ENCODE assay signal across 15 cellular contexts in genomic region chr6:1163501-1163900, GRCh38.
DNase-seq lines count a peak whose midpoint lies in the region; ATAC-seq, FAIRE-seq and TF ChIP-seq lines count a peak whose summit lies in the region.
"Had no signal": no experiment of that assay in that cellular context is flagged by ENCODE, and none has a peak within 500 bp of the region (broad histone marks: within the 10 kb centered on the region; RNA-seq: fewer than 3 reads in every experiment).

No MANE protein-coding gene starts in this region.

- H3K4me2 ChIP-seq in A549, result no peak overlapping the region
- 0 out of 2 replicates have a peak overlapping the region, but pooled peaks have one; percentile 36 for H3K4me2 ChIP-seq in KMS-11
- peak overlapping the region; percentile 80 for H3K4me2 ChIP-seq in smooth muscle cell
- H3K4me2 ChIP-seq: BLaER1 treated with 17β-estradiol and CSF1 and Interleukin-3, amounts not matched to agents 10 nM and 100 nM had no signal

- intact Hi-C loops in testis (cut with DNase I; ENCODE audit: low total_unique reads), result no loop called here

- TF ChIP-seq CTCF in A549 (IDR thresholded peaks at IDR 0.05) (no peak), KMS-11 (conservative IDR thresholded peaks at IDR 0.05; ENCODE audit: low read depth, low read length) (no peak), smooth muscle cell (IDR thresholded peaks at IDR 0.05; ENCODE audit: borderline replicate concordance, insufficient read depth, poor library complexity, severe bottlenecking) (no peak), testis (IDR thresholded peaks at IDR 0.05) (no peak)

- no peak for TF ChIP-seq RAD21 in A549 (conservative IDR thresholded peaks at IDR 0.05 in 1 of 2, IDR thresholded peaks at IDR 0.05 in 1 of 2)

- CTCF ChIA-PET in A549 (lab: Yijun Ruan, JAX), result no interaction called here

- H3K27ac ChIP-seq in A549 (no peak overlapping the region), KMS-11 (no peak overlapping the region), smooth muscle cell (ENCODE audit: low read depth) (peak overlapping the region; percentile 89), testis (no peak overlapping the region)
- H3K27ac ChIP-seq: BLaER1 treated with 17β-estradiol and CSF1 and Interleukin-3, amounts not matched to agents 10 nM and 100 nM; GM23248 had no signal

- ATAC-seq in A549 (no peak), HG02763 (IDR thresholded peaks at IDR 0.05; ENCODE audit: unreplicated experiment) (no peak)
- ATAC-seq: CD8-positive, alpha-beta T cell had no signal

- H3K4me1 ChIP-seq in A549, result no peaks in the 10 kb centered on the region; the same call in 2 of the 3 replicates
- H3K4me1 ChIP-seq in KMS-11 (ENCODE audit: low read depth, poor library complexity, severe bottlenecking), result no peaks in the 10 kb centered on the region
- H3K4me1 ChIP-seq in smooth muscle cell (ENCODE audit: low read depth), result peaks cover 8% of the 10 kb centered on the region
- no peaks in the 10 kb centered on the region for H3K4me1 ChIP-seq in testis
- H3K4me1 ChIP-seq: HAP-1 had no signal

- H4K20me1 ChIP-seq in KMS-11 (ENCODE audit: insufficient read depth) (no peaks in the 10 kb centered on the region), smooth muscle cell (ENCODE audit: low read depth) (no peaks in the 10 kb centered on the region)
- H4K20me1 ChIP-seq: BLaER1 treated with 17β-estradiol and CSF1 and Interleukin-3, amounts not matched to agents 10 nM and 100 nM had no signal

- no peaks in the 10 kb centered on the region for H3K79me2 ChIP-seq in KMS-11 (ENCODE audit: insufficient read depth, low read depth)
- H3K79me2 ChIP-seq in smooth muscle cell (ENCODE audit: low read depth), result no peaks in the 10 kb centered on the region

- DNase-seq in A549 (ENCODE audit: low read depth in 1 of 2, low spot score in 1 of 2) (no peak), SK-MEL-5 (ENCODE audit: low read depth, low spot score) (peak; percentile 24), smooth muscle cell (lab: John Stamatoyannopoulos, UW; ENCODE audit: unreplicated experiment) (no peak), HCEC 1CT (no peak), testis (no peak)
- DNase-seq: 8988T; Calu3; CD8-positive, alpha-beta T cell; DMS79 treated with DMSO at 0.1 percent for 48 hours; GF-D8; GM23248 had no signal

- H3K36me3 ChIP-seq in KMS-11 (ENCODE audit: insufficient read depth) (no peaks in the 10 kb centered on the region), smooth muscle cell (ENCODE audit: low read depth) (no peaks in the 10 kb centered on the region), testis (ENCODE audit: low read depth, missing control alignments) (no peaks in the 10 kb centered on the region)
- H3K36me3 ChIP-seq: BLaER1 treated with 17β-estradiol and CSF1 and Interleukin-3, amounts not matched to agents 10 nM and 100 nM; HAP-1 had no signal

- FAIRE-seq in A549 (lab: Jason Lieb, UNC), result no peak

- H3K27me3 ChIP-seq in KMS-11 (ENCODE audit: insufficient read depth, low read depth) (no peaks in the 10 kb centered on the region), smooth muscle cell (ENCODE audit: low read depth) (no peaks in the 10 kb centered on the region), testis (no peaks in the 10 kb centered on the region)
- H3K27me3 ChIP-seq: BLaER1 treated with 17β-estradiol and CSF1 and Interleukin-3, amounts not matched to agents 10 nM and 100 nM had no signal

- POLR2A ChIA-PET in A549 (lab: Yijun Ruan, JAX), result no interaction called here

- WGBS in A549 (ENCODE audit: missing lambda C conversion rate), result 60% methylated on average over 5 of the region's 5 CpGs
- WGBS in smooth muscle cell (ENCODE audit: low lambda C conversion rate), result 79% methylated on average over 5 of the region's 5 CpGs
- WGBS in testis, 2 donors, result 68 to 71% methylated on average over 5 of the region's 5 CpGs

- in situ Hi-C loops in SK-MEL-5 (cut with HindIII; ENCODE audit: low pct_unique_long_range_greater_than_20kb, low sequenced_read_pairs), result no loop called here

- TF ChIP-seq EP300 in A549 (IDR thresholded peaks at IDR 0.05), result no peak

- no peaks in the 10 kb centered on the region for H3K9me3 ChIP-seq in A549
- H3K9me3 ChIP-seq in smooth muscle cell (replicated peaks; ENCODE audit: low read depth), result no peaks in the 10 kb centered on the region
- H3K9me3 ChIP-seq in testis, result no peaks in the 10 kb centered on the region
- H3K9me3 ChIP-seq: BLaER1 treated with 17β-estradiol and CSF1 and Interleukin-3, amounts not matched to agents 10 nM and 100 nM; HAP-1 had no signal

- H3K4me3 ChIP-seq in A549 (no peak overlapping the region), KMS-11 (IDR thresholded peaks at IDR 0.05; ENCODE audit: insufficient read depth, low read depth, low read length) (no peak overlapping the region), smooth muscle cell (no peak overlapping the region), testis (no peak overlapping the region)
- H3K4me3 ChIP-seq: BLaER1 treated with 17β-estradiol and CSF1 and Interleukin-3, amounts not matched to agents 10 nM and 100 nM; GM23248; HAP-1 had no signal

- no peak overlapping the region for H3K9ac ChIP-seq in KMS-11
- no peak overlapping the region for H3K9ac ChIP-seq in smooth muscle cell (ENCODE audit: low read depth)
- H3K9ac ChIP-seq: BLaER1 treated with 17β-estradiol and CSF1 and Interleukin-3, amounts not matched to agents 10 nM and 100 nM; GM23248 had no signal

- H2AFZ ChIP-seq in KMS-11 (ENCODE audit: low read depth) (no peak overlapping the region; the same call in 1 of the 2 replicates), smooth muscle cell (ENCODE audit: low read depth) (no peak overlapping the region)
- H2AFZ ChIP-seq: GM23248 had no signal

- peaks cover 6% of the 10 kb centered on the region for H3F3A ChIP-seq in smooth muscle cell (ENCODE audit: low read depth)

- no peak for TF ChIP-seq POLR2A in A549 (IDR thresholded peaks at IDR 0.05; ENCODE audit: low read length)
- TF ChIP-seq POLR2A in testis (IDR thresholded peaks at IDR 0.05), result no peak

TF ChIP-seq in A549, 52 proteins besides CTCF, POLR2A, EP300 and RAD21:
- TF ChIP-seq HMGXB4 (CRISPR knock-in tag; IDR thresholded peaks at IDR 0.05; ENCODE audit: borderline replicate concordance) (no peak), MAZ (IDR thresholded peaks at IDR 0.05; ENCODE audit: borderline replicate concordance, low read depth, low read length) (no peak), MAFK (IDR thresholded peaks at IDR 0.05; ENCODE audit: partially characterized antibody) (peak; percentile 38)
